In genomic region chr18:43380098-43380672, GRCh38 we compare ENCODE assay signal across 23 cellular contexts.
A peak's percentile ranks its signal among the peaks of the same experiment; 100 is the strongest.
DNase-seq lines count a peak whose midpoint lies in the region; ATAC-seq and TF ChIP-seq lines count a peak whose summit lies in the region.
"Had no signal": no experiment of that assay in that cellular context is flagged by ENCODE, and none has a peak within 500 bp of the region (broad histone marks: within the 10 kb centered on the region; RNA-seq: fewer than 3 reads in every experiment).

No MANE protein-coding gene starts in this region.

- H3K4me3 ChIP-seq in retinal pigment epithelial cell (ENCODE audit: low read length) = no peak overlapping the region
- H3K4me3 ChIP-seq: BLaER1, GM12878 had no signal

- peak; percentile 34 for DNase-seq in NCI-H69 (lab: John Stamatoyannopoulos, UW)
- DNase-seq in omental fat pad (ENCODE audit: low spot score) = no peak
- DNase-seq in retinal pigment epithelial cell (ENCODE audit: low read depth) = peak; percentile 14
- no peak for DNase-seq in activated effector memory CD4-positive, alpha-beta T cell treated with anti-CD3 and anti-CD28 coated beads, Interleukin-2, amount 50 U/mL, for 16 hours
- no peak for DNase-seq in ureter (ENCODE audit: low spot score)
- DNase-seq: 8988T; ACHN; BE2C; C1 segment of cervical spinal cord; CD4-positive, alpha-beta memory T cell; CD4-positive, CD25-positive, alpha-beta regulatory T cell; CD8-positive, alpha-beta memory T cell; COR-L47; DMS 273 treated with DMSO at 0.1 percent for 48 hours; DMS153; DMS53; DMS79; DND-41; EL; GDM1 had no signal

- no peak for TF ChIP-seq CTCF in omental fat pad (IDR thresholded peaks at IDR 0.05)
- no peak for TF ChIP-seq CTCF in retinal pigment epithelial cell (conservative IDR thresholded peaks at IDR 0.05; ENCODE audit: low read depth, low read length)

- peak; percentile 75 for ATAC-seq in omental fat pad (ENCODE audit: low FRiP score)
- no peak for ATAC-seq in HG03521 (IDR thresholded peaks at IDR 0.05; ENCODE audit: unreplicated experiment)
- ATAC-seq: GM12878 had no signal

Comparison
In these comparisons a context has a peak if more than half of its experiments do, and no peak if none do; other contexts are left out.
1. DNase-seq: peak in NCI-H69 (single experiment) and retinal pigment epithelial cell (single experiment); none in omental fat pad (single experiment), activated effector memory CD4-positive, alpha-beta T cell treated with anti-CD3 and anti-CD28 coated beads, Interleukin-2, amount 50 U/mL, for 16 hours (single experiment) and ureter (single experiment).